In genomic region chr3:11198495-11198894, GRCh38 we compare ENCODE assay signal across 22 cellular contexts. TPM values are rescaled to one million over a fixed set of nuclear protein-coding genes. Genes with fewer than 3 reads are reported as not detected.
DNase-seq lines count a peak whose midpoint lies in the region; ATAC-seq and TF ChIP-seq lines count a peak whose summit lies in the region.
"Had no signal": no experiment of that assay in that cellular context is flagged by ENCODE, and none has a peak within 500 bp of the region (broad histone marks: within the 10 kb centered on the region; RNA-seq: fewer than 3 reads in every experiment).

No MANE protein-coding gene starts in this region.

- H3K27ac ChIP-seq in SJSA1 (peak overlapping the region; percentile 28; the same call in 1 of the 2 replicates), epithelial cell of prostate (peak overlapping the region; percentile 97), thoracic aorta (peak overlapping the region; percentile 31 to 46)
- H3K27ac ChIP-seq: BLaER1 treated with 17β-estradiol and CSF1 and Interleukin-3, amounts not matched to agents 10 nM and 100 nM; GM23248; Peyer's patch had no signal

- H3K9me3 ChIP-seq in SJSA1 (replicated peaks): no peaks in the 10 kb centered on the region
- H3K9me3 ChIP-seq in thoracic aorta: no peaks in the 10 kb centered on the region
- H3K9me3 ChIP-seq: HAP-1, Peyer's patch had no signal

- H3K36me3 ChIP-seq in SJSA1: peaks cover 7% of the 10 kb centered on the region
- no peaks in the 10 kb centered on the region for H3K36me3 ChIP-seq in thoracic aorta
- H3K36me3 ChIP-seq: HAP-1, Peyer's patch had no signal

- H3K4me3 ChIP-seq in SJSA1 (no peak overlapping the region), thoracic aorta (no peak overlapping the region)
- H3K4me3 ChIP-seq: BLaER1 treated with 17β-estradiol and CSF1 and Interleukin-3, amounts not matched to agents 10 nM and 100 nM; GM23248; HAP-1; Peyer's patch had no signal

- CTCF ChIA-PET in HEK293T (lab: Yijun Ruan, JAX): interaction anchor here (0.6 kb wide), 1 partner anchor 103 kb away, joined by 3 read pairs; no protein-coding TSS in a partner anchor

- H3K4me1 ChIP-seq in SJSA1 (replicated peaks) (peaks cover 82% of the 10 kb centered on the region), thoracic aorta (ENCODE audit: control insufficient read depth in 1 of 2, low read depth in 2 of 2) (peaks cover 30 to 75% of the 10 kb centered on the region in 2 donors)
- H3K4me1 ChIP-seq: HAP-1 had no signal

- ATAC-seq in thoracic aorta (ENCODE audit: insufficient number of reproducible peaks, low FRiP score, low read depth): no peak

- POLR2A ChIA-PET in HEK293T (lab: Yijun Ruan, JAX): interaction anchor here (2.0 kb wide), 1 partner anchor 74 kb away, joined by 6 read pairs; the partner anchor contains the start of gene ATG7

- no peak for TF ChIP-seq CTCF in thoracic aorta (IDR thresholded peaks at IDR 0.05)

- H3K27me3 ChIP-seq in SJSA1 (replicated peaks): no peaks in the 10 kb centered on the region
- H3K27me3 ChIP-seq in thoracic aorta (replicated peaks; ENCODE audit: insufficient read depth): no peaks in the 10 kb centered on the region
- H3K27me3 ChIP-seq: BLaER1 treated with 17β-estradiol and CSF1 and Interleukin-3, amounts not matched to agents 10 nM and 100 nM; Peyer's patch had no signal

- DNase-seq in HEK293T (ENCODE audit: extremely low spot score): no peak
- DNase-seq in SJSA1 (ENCODE audit: low read depth in 1 of 2, low spot score in 2 of 2): no peak
- DNase-seq in epithelial cell of prostate (ENCODE audit: low read depth, low spot score): no peak
- DNase-seq in thoracic aorta (ENCODE audit: low spot score): no peak
- no peak for DNase-seq in stimulated activated naive CD4-positive, alpha-beta T cell treated with Interleukin-2 at 50 U/mL for 16 hours (lab: John Stamatoyannopoulos, UW)
- DNase-seq in iPS-NIHi11 (ENCODE audit: low spot score): no peak
- no peak for DNase-seq in DMS79 treated with DMSO at 0.1 percent for 48 hours (lab: John Stamatoyannopoulos, UW)
- DNase-seq: AML-193; CD4-positive, alpha-beta T cell; GM23248; NCI-H1092; NCI-H1417 treated with DMSO at 0.1 percent for 48 hours; NCI-H1694 treated with DMSO at 0.1 percent for 48 hours; NCI-H2081; NCI-H2227 treated with DMSO at 0.1 percent for 48 hours; NCI-H510A; NCI-H69; OCI-M1; Peyer's patch had no signal

TF ChIP-seq in HEK293T, 16 proteins besides CTCF, POLR2A, EP300 and RAD21:
- TF ChIP-seq HDGF (IDR thresholded peaks at IDR 0.05; ENCODE audit: borderline replicate concordance) (no peak), NFRKB (IDR thresholded peaks at IDR 0.05) (no peak), FOXA1 (IDR thresholded peaks at IDR 0.05) (no peak), L3MBTL2 (conservative IDR thresholded peaks at IDR 0.05) (no peak), ZNF384 (IDR thresholded peaks at IDR 0.05) (peak; percentile 34; the same call in 1 of the 2 replicates), SP1 (IDR thresholded peaks at IDR 0.05) (no peak), ELF4 (IDR thresholded peaks at IDR 0.05) (no peak), LEF1 (IDR thresholded peaks at IDR 0.05; ENCODE audit: borderline replicate concordance) (no peak)
- TF ChIP-seq, protein P1, sequence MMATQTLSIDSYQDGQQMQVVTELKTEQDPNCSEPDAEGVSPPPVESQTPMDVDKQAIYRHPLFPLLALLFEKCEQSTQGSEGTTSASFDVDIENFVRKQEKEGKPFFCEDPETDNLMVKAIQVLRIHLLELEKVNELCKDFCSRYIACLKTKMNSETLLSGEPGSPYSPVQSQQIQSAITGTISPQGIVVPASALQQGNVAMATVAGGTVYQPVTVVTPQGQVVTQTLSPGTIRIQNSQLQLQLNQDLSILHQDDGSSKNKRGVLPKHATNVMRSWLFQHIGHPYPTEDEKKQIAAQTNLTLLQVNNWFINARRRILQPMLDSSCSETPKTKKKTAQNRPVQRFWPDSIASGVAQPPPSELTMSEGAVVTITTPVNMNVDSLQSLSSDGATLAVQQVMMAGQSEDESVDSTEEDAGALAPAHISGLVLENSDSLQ (IDR thresholded peaks at IDR 0.05): peak; percentile 59

RNA-seq across cellular contexts. Expression of gene HRH1, which starts 44.2 kb away (rescaled TPM):
- total RNA-seq in SJSA1 (2014; rRNA removed; shearing (Covaris generic)): 15.9 and 21.9 TPM in 2 replicates
- total RNA-seq in thoracic aorta: 10 to 100 TPM; 17.7 to 48.3 TPM
- total RNA-seq: CD4-positive, alpha-beta T cell; G401 had no signal

Comparison
In these comparisons a context has a peak if more than half of its experiments do, and no peak if none do; other contexts are left out.
1. H3K27ac ChIP-seq: peak in every context shown above with its lines; median percentile 97 in epithelial cell of prostate; 38 in thoracic aorta; 28 in SJSA1.